8 cellular contexts compared by ENCODE assay signal in the genomic region with DNA sequence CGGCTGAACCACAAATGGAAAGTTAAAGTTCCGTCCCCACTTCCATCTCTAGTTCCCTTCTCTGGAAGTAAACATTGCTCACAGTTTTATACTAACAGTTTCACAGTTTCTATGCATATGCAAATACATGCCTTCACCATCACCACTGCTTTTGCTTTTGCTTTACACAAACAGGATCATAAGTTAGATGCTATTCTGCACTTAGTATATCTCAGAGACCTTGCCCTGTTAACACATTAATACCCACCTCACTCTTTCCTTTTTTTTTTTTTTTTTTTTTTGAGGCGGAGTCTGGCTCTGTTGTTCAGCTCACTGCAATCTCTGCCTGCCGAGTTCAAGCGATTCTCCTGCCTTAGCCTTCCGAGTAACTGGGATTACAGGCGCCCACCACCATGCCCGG. TPM values are rescaled to one million over a fixed set of nuclear protein-coding genes. Genes with fewer than 3 reads are reported as not detected.
DNase-seq lines count a peak whose midpoint lies in the region; ATAC-seq and TF ChIP-seq lines count a peak whose summit lies in the region.

No MANE protein-coding gene starts in this region.

- intact Hi-C loops in dendritic cell treated with granulocyte-macrophage colony-stimulating factor and Interleukin-4, amounts not matched to agents 40 ng/mL and 50 ng/mL, for 4 days (cut with micrococcal nuclease), result loop anchor here (2.0 to 10.0 kb wide), 4 partner anchors 42 to 275 kb away; a partner anchor contains a TSS

- peak overlapping the region; percentile 92 for H3K27ac Mint-ChIP-seq in dendritic cell treated with granulocyte-macrophage colony-stimulating factor and Interleukin-4, amounts not matched to agents 40 ng/mL and 50 ng/mL, for 4 days

- DNase-seq in ELR (ENCODE audit: low read depth) (peak; percentile 17), LNCaP clone FGC (ENCODE audit: low read depth) (no peak), myocyte (ENCODE audit: low read depth) (peak; percentile 23), NCI-H1048 (lab: John Stamatoyannopoulos, UW) (no peak), NCI-H2081 treated with DMSO at 0.1 percent for 48 hours (lab: John Stamatoyannopoulos, UW) (no peak)

- H3K4me3 ChIP-seq in LNCaP clone FGC (ENCODE audit: low read depth, low read length), result peak overlapping the region; percentile 84

- peaks cover 48% of the 10 kb centered on the region for H3K36me3 Mint-ChIP-seq in dendritic cell treated with granulocyte-macrophage colony-stimulating factor and Interleukin-4, amounts not matched to agents 40 ng/mL and 50 ng/mL, for 4 days (ENCODE audit: low read depth)

- H3K4me3 Mint-ChIP-seq in dendritic cell treated with granulocyte-macrophage colony-stimulating factor and Interleukin-4, amounts not matched to agents 40 ng/mL and 50 ng/mL, for 4 days, result peak overlapping the region; percentile 95

- no peak for TF ChIP-seq CTCF in LNCaP clone FGC (IDR thresholded peaks at IDR 0.05; ENCODE audit: control insufficient read depth, extremely low read depth, insufficient read depth)

- H3K4me1 Mint-ChIP-seq in dendritic cell treated with granulocyte-macrophage colony-stimulating factor and Interleukin-4, amounts not matched to agents 40 ng/mL and 50 ng/mL, for 4 days (ENCODE audit: low read depth), result peaks cover 47% of the 10 kb centered on the region

- H3K27me3 Mint-ChIP-seq in dendritic cell treated with granulocyte-macrophage colony-stimulating factor and Interleukin-4, amounts not matched to agents 40 ng/mL and 50 ng/mL, for 4 days, result no peaks in the 10 kb centered on the region

- ATAC-seq in GM21526 (IDR thresholded peaks at IDR 0.05; ENCODE audit: low FRiP score, unreplicated experiment) (peak; percentile 46), GM21737 (IDR thresholded peaks at IDR 0.05; ENCODE audit: unreplicated experiment) (no peak)

- H3K9me3 Mint-ChIP-seq in dendritic cell treated with granulocyte-macrophage colony-stimulating factor and Interleukin-4, amounts not matched to agents 40 ng/mL and 50 ng/mL, for 4 days, result no peaks in the 10 kb centered on the region

RNA-seq across cellular contexts. Expression of a gene that starts 0.9 kb away (rescaled TPM):
- 17.1 and 21.8 TPM in 2 replicates for total RNA-seq in myocyte
- 15.5 TPM for polyA plus RNA-seq in myocyte (2012)

RNA-seq across cellular contexts. Expression of a gene that starts 23.5 kb away (rescaled TPM):
- 0.05 and 0.16 TPM in 2 replicates for total RNA-seq in myocyte
- polyA plus RNA-seq in myocyte (2012), result 0.01 TPM

RNA-seq across cellular contexts. Expression of a gene that starts 42.2 kb away (rescaled TPM):
- total RNA-seq in myocyte, result 33.2 and 36.2 TPM in 2 replicates
- polyA plus RNA-seq in myocyte (2012), result 26.3 TPM

RNA-seq across cellular contexts. Expression of a gene that starts 42.6 kb away (rescaled TPM):
- 125 and 145 TPM in 2 replicates for total RNA-seq in myocyte
- 173 TPM for polyA plus RNA-seq in myocyte (2012)

RNA-seq across cellular contexts. Expression of a gene that starts 48.8 kb away (rescaled TPM):
- 21.1 and 22.2 TPM in 2 replicates for total RNA-seq in myocyte
- 32.1 TPM for polyA plus RNA-seq in myocyte (2012)

Comparison
In these comparisons a context has a peak if more than half of its experiments do, and no peak if none do; other contexts are left out.
1. DNase-seq: peak in ELR (single experiment) and myocyte (single experiment); none in LNCaP clone FGC (single experiment), NCI-H1048 (single experiment) and NCI-H2081 treated with DMSO at 0.1 percent for 48 hours (single experiment).